ENCODE assay signal across 8 cellular contexts in the genomic region with DNA sequence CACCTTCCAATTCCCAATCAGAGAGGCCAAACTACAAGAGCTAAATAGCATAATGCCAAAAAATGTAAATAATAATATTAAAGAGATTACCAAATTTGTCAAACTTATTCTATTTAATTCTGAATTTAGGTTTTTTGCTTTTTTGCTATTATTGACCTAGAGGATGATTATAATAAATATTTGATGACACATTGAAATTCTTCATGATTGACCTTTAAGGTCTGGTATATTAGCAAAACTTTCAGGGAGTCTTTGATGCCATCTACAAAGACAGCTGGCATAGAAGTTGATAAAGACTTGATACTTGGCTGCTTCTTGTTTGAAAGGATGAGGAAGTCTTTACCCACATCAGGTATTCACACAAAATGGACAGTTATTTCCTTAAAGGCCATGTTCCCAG.
"Had no signal": no experiment of that assay in that cellular context is flagged by ENCODE, and none has a peak within 500 bp of the region (broad histone marks: within the 10 kb centered on the region; RNA-seq: fewer than 3 reads in every experiment).

No MANE protein-coding gene starts in this region.

- FAIRE-seq: G401.6, GM12878, GM12891, GM12892, GM18507, GM19239 had no signal

- ATAC-seq: GM12878 had no signal

- DNase-seq: GDM1, GF-D8 had no signal

- H3K4me3 ChIP-seq: GM12878 had no signal
